In the genomic region with DNA sequence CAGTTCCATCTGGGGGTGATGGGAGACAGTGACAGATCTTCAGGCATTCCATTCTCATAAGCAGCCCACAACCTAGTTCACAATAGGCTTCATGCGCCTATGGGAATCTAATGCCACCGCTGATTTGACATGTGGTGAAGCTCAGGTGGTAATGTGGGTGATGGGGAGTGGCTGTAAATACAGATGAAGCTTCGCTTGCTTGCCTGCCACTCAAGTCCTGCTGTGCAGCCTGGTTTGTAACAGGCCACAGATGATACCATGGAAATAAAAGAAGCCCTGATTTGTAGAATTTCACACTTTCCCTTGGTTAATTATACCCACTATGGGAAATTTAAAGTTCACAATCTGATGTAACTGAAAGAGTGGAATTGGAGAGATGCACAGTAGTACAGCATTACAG, we compare ENCODE assay signal across 8 cellular contexts.
"Had no signal": no experiment of that assay in that cellular context is flagged by ENCODE, and none has a peak within 500 bp of the region (broad histone marks: within the 10 kb centered on the region; RNA-seq: fewer than 3 reads in every experiment).

No MANE protein-coding gene starts in this region.

- H3K4me3 ChIP-seq: K562 had no signal

- H3K4me2 ChIP-seq: KMS-11 had no signal

- FAIRE-seq: HepG2, HTR-8/SVneo, K562 had no signal

- H3K27ac ChIP-seq: HL-60, KMS-11 had no signal

- DNase-seq: IMR-90, KBM-7, KG1 had no signal

- H3K9ac ChIP-seq: KMS-11 had no signal

- ATAC-seq: HepG2, K562 had no signal
